Comparison of ENCODE assay signal across 8 cellular contexts in the genomic region with DNA sequence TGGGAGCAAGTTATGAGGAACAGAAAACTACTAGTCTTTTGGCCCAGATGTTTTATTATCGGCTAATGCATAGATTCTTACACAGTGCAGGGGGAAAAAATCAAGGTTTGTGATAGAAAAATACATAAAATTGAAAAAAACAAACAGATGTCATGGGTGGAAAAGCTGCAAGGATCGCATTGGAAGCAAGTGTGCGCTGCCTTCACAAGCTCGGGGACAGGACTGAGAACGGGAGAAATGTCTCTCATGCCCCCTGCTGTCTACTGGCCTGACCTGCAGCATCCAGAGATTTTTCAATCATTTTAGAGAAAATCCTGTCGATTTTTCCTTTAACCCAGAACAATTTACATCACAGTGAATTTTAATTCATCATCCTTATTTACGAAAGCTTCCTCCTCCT. TPM values are rescaled to one million over a fixed set of nuclear protein-coding genes. Genes with fewer than 3 reads are reported as not detected.
A peak's percentile ranks its signal among the peaks of the same experiment; 100 is the strongest.
DNase-seq lines count a peak whose midpoint lies in the region; ATAC-seq, FAIRE-seq and TF ChIP-seq lines count a peak whose summit lies in the region.
"Not testable (repeated sequence)": the region's sequence is repeated elsewhere in the genome, so short reads cannot be mapped to it uniquely, and the experiment has no call there.

No MANE protein-coding gene starts in this region.

- H4K20me1 ChIP-seq in DND-41 (ENCODE audit: insufficient read depth, low read length); astrocyte (ENCODE audit: insufficient read depth, low read length); hepatocyte (ENCODE audit: insufficient read depth, poor library complexity, severe bottlenecking); neural cell (ENCODE audit: insufficient read depth): not testable (repeated sequence)

- not testable (repeated sequence) for H3K4me1 Mint-ChIP-seq in astrocyte (ENCODE audit: low read depth, unreplicated experiment)

- not testable (repeated sequence) for H3K9me3 ChIP-seq in DND-41 (ENCODE audit: insufficient read depth, low read length, severe bottlenecking); astrocyte (ENCODE audit: insufficient read depth, low read depth, low read length); hepatocyte (ENCODE audit: low read depth); neural cell (ENCODE audit: low read length); upper lobe of left lung

- not testable (repeated sequence) for H3K27me3 ChIP-seq in DND-41 (ENCODE audit: insufficient read depth, low read length, poor library complexity); astrocyte (ENCODE audit: insufficient read depth, low read length); hepatocyte; neural cell (ENCODE audit: insufficient read depth, low read depth, low read length); upper lobe of left lung

- H3K27ac ChIP-seq in DND-41 (ENCODE audit: low read length); astrocyte (ENCODE audit: low read depth, low read length); hepatocyte; neural cell (ENCODE audit: low read length); upper lobe of left lung: not testable (repeated sequence)

- H3K27me3 Mint-ChIP-seq in astrocyte (ENCODE audit: low read depth, unreplicated experiment) = not testable (repeated sequence)

- not testable (repeated sequence) for TF ChIP-seq EP300 in neural cell (conservative IDR thresholded peaks at IDR 0.05; ENCODE audit: poor library complexity, severe bottlenecking); upper lobe of left lung (IDR thresholded peaks at IDR 0.05)

- H3K4me1 ChIP-seq in DND-41 (ENCODE audit: insufficient read depth, low read length); astrocyte (ENCODE audit: insufficient read depth, low read length); hepatocyte (ENCODE audit: insufficient read depth); upper lobe of left lung: not testable (repeated sequence)

- not testable (repeated sequence) for H3K27ac Mint-ChIP-seq in astrocyte (ENCODE audit: unreplicated experiment)

- not testable (repeated sequence) for H3K4me3 Mint-ChIP-seq in astrocyte (ENCODE audit: unreplicated experiment)

- not testable (repeated sequence) for DNase-seq in DND-41; astrocyte (ENCODE audit: low read depth); hepatocyte (ENCODE audit: low spot score); upper lobe of left lung
- peak; percentile 11 for DNase-seq in epithelial cell of esophagus (ENCODE audit: low read depth)

- not testable (repeated sequence) for H2AFZ ChIP-seq in DND-41 (ENCODE audit: low read depth, low read length); astrocyte (ENCODE audit: low read depth, low read length); hepatocyte; neural cell (ENCODE audit: low read depth, low read length)

- H3K4me2 ChIP-seq in DND-41 (ENCODE audit: insufficient read depth, low read length); astrocyte (ENCODE audit: low read length); hepatocyte; neural cell (ENCODE audit: low read length): not testable (repeated sequence)

- not testable (repeated sequence) for H3K9ac ChIP-seq in DND-41 (ENCODE audit: low read depth, low read length); astrocyte (ENCODE audit: low read length); neural cell (ENCODE audit: low read length)

- TF ChIP-seq RAD21 in neural cell (conservative IDR thresholded peaks at IDR 0.05) = peak; percentile 69

- H3K36me3 Mint-ChIP-seq in astrocyte (ENCODE audit: low read depth, unreplicated experiment) = not testable (repeated sequence)

- H3K4me3 ChIP-seq in DND-41 (ENCODE audit: low read depth in 1 of 2, low read length in 2 of 2); astrocyte (ENCODE audit: insufficient read depth, low read depth, low read length); epithelial cell of esophagus (ENCODE audit: low read length); hepatocyte; neural cell (ENCODE audit: low read length); upper lobe of left lung: not testable (repeated sequence)

- TF ChIP-seq POLR2A in upper lobe of left lung (IDR thresholded peaks at IDR 0.05) = not testable (repeated sequence)

- 8% methylated on average over 5 of the region's 7 CpGs for WGBS in hepatocyte (ENCODE audit: low lambda C conversion rate, missing lambda C conversion rate)
- 10 to 13% methylated on average over 5 to 6 of the region's 7 CpGs for WGBS in upper lobe of left lung, 2 donors

- TF ChIP-seq CTCF in DND-41 (IDR thresholded peaks at IDR 0.05; ENCODE audit: borderline replicate concordance, extremely low read depth, low read length, poor library complexity, severe bottlenecking); astrocyte (IDR thresholded peaks at IDR 0.05; ENCODE audit: insufficient read depth, low read depth, low read length); epithelial cell of esophagus (IDR thresholded peaks at IDR 0.05; ENCODE audit: insufficient read depth, low read depth, low read length, missing control alignments): not testable (repeated sequence)
- TF ChIP-seq CTCF in hepatocyte (IDR thresholded peaks at IDR 0.05; ENCODE audit: poor library complexity) (peak; percentile 8), neural cell (IDR thresholded peaks at IDR 0.05; ENCODE audit: poor library complexity, severe bottlenecking) (peak; percentile 73), upper lobe of left lung (IDR thresholded peaks at IDR 0.05) (peak in 3 of 6 experiments; percentile 9 to 35 (median 17))

- H3K9me2 ChIP-seq in hepatocyte (replicated peaks; ENCODE audit: insufficient read depth); neural cell (ENCODE audit: insufficient read depth, low read length): not testable (repeated sequence)

- not testable (repeated sequence) for H3F3A ChIP-seq in neural cell (ENCODE audit: insufficient read depth, low read length, poor library complexity, severe bottlenecking)

- H3K9me3 Mint-ChIP-seq in astrocyte (ENCODE audit: unreplicated experiment) = not testable (repeated sequence)

- ATAC-seq in DND-41 (ENCODE audit: insufficient read depth, low read depth) = peak; percentile 74
- peak; percentile 55 for ATAC-seq in HG02798 (IDR thresholded peaks at IDR 0.05; ENCODE audit: poor library complexity, unreplicated experiment)
- peak; percentile 93 for ATAC-seq in SK-N-SH treated with all-trans-retinoic acid at 6 μM for 48 hours
- ATAC-seq in upper lobe of left lung (ENCODE audit: low FRiP score in 2 of 2) = peak; percentile 64 to 83

- peak; percentile 100 for FAIRE-seq in astrocyte (lab: Jason Lieb, UNC)

- H3K36me3 ChIP-seq in DND-41 (ENCODE audit: insufficient read depth, low read length); astrocyte (ENCODE audit: insufficient read depth, low read length); hepatocyte (replicated peaks; ENCODE audit: insufficient read depth, low read depth); neural cell (ENCODE audit: insufficient read depth, low read length); upper lobe of left lung: not testable (repeated sequence)

- H3K79me2 ChIP-seq in DND-41 (ENCODE audit: insufficient read depth, low read length); astrocyte (ENCODE audit: insufficient read depth, low read length); hepatocyte; neural cell (replicated peaks; ENCODE audit: insufficient read depth, low read length): not testable (repeated sequence)

TF ChIP-seq in neural cell, 6 proteins besides CTCF, POLR2A, EP300 and RAD21:
- peak; percentile 83 for TF ChIP-seq SMC3 (conservative IDR thresholded peaks at IDR 0.05; ENCODE audit: poor library complexity)
TF ChIP-seq in neural cell: peak in this region for 1; not testable (repeated sequence) for 5.

RNA-seq across cellular contexts. Expression of gene SHISA2, which starts 20.5 kb away (rescaled TPM):
- total RNA-seq in astrocyte (5.5 and 6.0 TPM in 2 replicates), hepatocyte (1.8 and 2.8 TPM in 2 replicates), upper lobe of left lung (10 to 100 TPM in 4 of 6 donors, 1 to 10 TPM in 2; 7.3 to 19.9 (median 13.4) TPM)
- polyA plus RNA-seq in hepatocyte (1.0 and 1.1 TPM in 2 replicates), neural cell (2.3 and 2.7 TPM in 2 replicates)
- polyA minus RNA-seq in neural cell = 7.8 and 9.3 TPM in 2 replicates
